Comparison of ENCODE assay signal across 27 cellular contexts in the genomic region with DNA sequence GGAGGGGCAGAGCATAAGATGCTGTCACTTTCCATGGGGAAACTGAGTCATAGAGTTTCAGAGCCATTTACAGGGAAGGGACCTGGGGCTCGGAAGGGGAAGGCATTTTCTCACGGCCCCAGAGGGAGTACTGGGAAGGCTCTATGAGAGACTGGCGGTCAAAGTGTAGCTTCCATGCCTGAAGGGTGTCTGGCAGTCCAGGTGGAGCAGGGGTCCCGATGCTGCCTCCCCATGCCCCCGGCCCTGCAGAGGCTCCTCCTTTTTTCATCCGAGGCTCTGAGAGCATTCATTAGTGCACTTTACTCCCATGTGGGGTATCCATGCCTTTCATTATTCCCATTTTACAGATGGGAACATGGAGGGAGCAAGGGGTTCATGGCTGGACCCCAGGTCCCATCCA.
"Had no signal": no experiment of that assay in that cellular context is flagged by ENCODE, and none has a peak within 500 bp of the region (broad histone marks: within the 10 kb centered on the region; RNA-seq: fewer than 3 reads in every experiment).

No MANE protein-coding gene starts in this region.

- H3K4me3 Mint-ChIP-seq: immature natural killer cell; mesothelial cell of epicardium; naive thymus-derived CD8-positive, alpha-beta T cell; stimulated activated naive B cell treated with anti-CD40 and anti-IgM and Interleukin-4, amounts not matched to agents 10 μg/mL and 1 μg/mL and 100 μg/mL, for 72 hours had no signal

- H3K9me3 Mint-ChIP-seq: immature natural killer cell, mesothelial cell of epicardium had no signal

- H3K27me3 ChIP-seq: ovary, testis, thyroid gland, uterus had no signal

- H3K36me3 ChIP-seq: heart left ventricle, neutrophil, ovary, stomach, thyroid gland, uterus had no signal

- H3K27ac Mint-ChIP-seq: immature natural killer cell; mesothelial cell of epicardium; progenitor cell of endocrine pancreas; stimulated activated naive B cell treated with anti-CD40 and anti-IgM and Interleukin-4, amounts not matched to agents 10 μg/mL and 1 μg/mL and 100 μg/mL, for 72 hours had no signal

- H3K4me1 ChIP-seq: heart left ventricle, stomach, testis, thyroid gland, uterus had no signal

- H3K27ac ChIP-seq: heart left ventricle, neutrophil, ovary, skin epidermis, stomach, testis, thyroid gland, uterus had no signal

- H3K36me3 Mint-ChIP-seq: mesothelial cell of epicardium; naive thymus-derived CD8-positive, alpha-beta T cell had no signal

- ATAC-seq: heart left ventricle; naive thymus-derived CD8-positive, alpha-beta T cell; right cardiac atrium; sciatic nerve; stimulated activated naive B cell treated with anti-CD40 and anti-IgM and Interleukin-4, amounts not matched to agents 10 μg/mL and 1 μg/mL and 100 μg/mL, for 72 hours; stimulated activated naive CD8-positive, alpha-beta T cell treated with anti-CD3 and anti-CD28 coated beads, Interleukin-15, Interleukin-2, amounts not matched to agents 100 U/mL and 50 U/mL, for 24 hours had no signal

- DNase-seq: glutamatergic neuron; hypothalamus; immature natural killer cell; mesendoderm; occipital lobe; ovary; retina; stimulated activated CD4-positive, alpha-beta T cell treated with anti-CD3 and anti-CD28 coated beads, Interleukin-12 subunit alpha, Interleukin-12 subunit beta, amount 100 ng/mL, for 4 hours; stimulated activated CD4-positive, alpha-beta T cell treated with anti-CD3 and anti-CD28 coated beads, Interleukin-15, amount 100 ng/mL, for 24 hours; stimulated activated CD4-positive, alpha-beta T cell treated with anti-CD3 and anti-CD28 coated beads, Interleukin-2, amount 100 ng/mL, for 24 hours; stimulated activated CD4-positive, alpha-beta T cell treated with anti-CD3 and anti-CD28 coated beads, Interleukin-4, amount 100 ng/mL, for 1 hour; stimulated activated naive B cell treated with anti-CD40 and anti-IgM and Interleukin-4, amounts not matched to agents 10 μg/mL and 1 μg/mL and 100 μg/mL, for 72 hours; stimulated activated naive CD8-positive, alpha-beta T cell treated with anti-CD3 and anti-CD28 coated beads, Interleukin-15, Interleukin-2, amounts not matched to agents 100 U/mL and 50 U/mL, for 24 hours; stomach; testis; thyroid gland; trophoblast cell; uterus had no signal

- H3K9me3 ChIP-seq: heart left ventricle, neutrophil, ovary, stomach, testis, thyroid gland, uterus had no signal

- H3K4me1 Mint-ChIP-seq: immature natural killer cell; stimulated activated naive B cell treated with anti-CD40 and anti-IgM and Interleukin-4, amounts not matched to agents 10 μg/mL and 1 μg/mL and 100 μg/mL, for 72 hours had no signal

- H3K4me3 ChIP-seq: heart left ventricle, lung, ovary, skin epidermis, stomach, testis, thyroid gland, uterus had no signal
